ENCODE assay signal across 21 cellular contexts in the genomic region with DNA sequence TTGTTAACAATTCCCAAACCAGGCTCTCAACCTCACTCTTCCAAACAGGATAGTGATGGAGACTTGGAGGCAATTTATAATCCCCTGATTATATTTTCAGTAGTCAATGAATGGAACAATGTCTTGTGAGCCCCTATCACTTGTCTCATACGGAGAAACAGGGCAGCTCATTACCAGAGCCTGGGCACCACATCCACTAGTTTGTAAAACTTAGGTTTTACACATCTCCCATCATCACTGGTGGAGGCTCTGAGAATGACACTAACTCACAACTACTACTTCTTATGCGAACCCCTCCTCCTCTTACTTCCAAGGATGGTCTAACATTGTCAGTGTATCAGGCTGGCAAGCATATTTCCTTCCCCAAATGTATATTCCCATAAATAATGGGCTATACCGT.
A peak's percentile ranks its signal among the peaks of the same experiment; 100 is the strongest.
DNase-seq lines count a peak whose midpoint lies in the region; ATAC-seq and TF ChIP-seq lines count a peak whose summit lies in the region.
"Had no signal": no experiment of that assay in that cellular context is flagged by ENCODE, and none has a peak within 500 bp of the region (broad histone marks: within the 10 kb centered on the region; RNA-seq: fewer than 3 reads in every experiment).

No MANE protein-coding gene starts in this region.

- H3K4me3 Mint-ChIP-seq in Calu3 (ENCODE audit: low read depth, unreplicated experiment): no peak overlapping the region
- H3K4me3 Mint-ChIP-seq in WTC11: no peak overlapping the region
- H3K4me3 Mint-ChIP-seq in memory B cell: no peak overlapping the region
- H3K4me3 Mint-ChIP-seq: activated T-cell treated with anti-CD3 and anti-CD28 coated beads, Interleukin-2, amount 50 U/mL, for 72 hours; naive thymus-derived CD8-positive, alpha-beta T cell; T-helper 2 cell treated with Interferon-gamma antibody and Interleukin-4, amounts not matched to agents 5 μg/mL and 100 μg/mL, for 36 hours had no signal

- 47 to 54% methylated on average over 3 of the region's 3 CpGs for WGBS in GM23248 (ENCODE audit: low coverage in 1 of 2, low lambda C conversion rate in 2 of 2, missing lambda C conversion rate in 2 of 2), 2 experiments

- no peak for ATAC-seq in WTC11
- no peak for ATAC-seq in memory B cell (ENCODE audit: low read depth)
- no peak for ATAC-seq in upper lobe of right lung
- ATAC-seq: activated T-cell treated with anti-CD3 and anti-CD28 coated beads, Interleukin-2, amount 50 U/mL, for 72 hours; left colon; naive thymus-derived CD8-positive, alpha-beta T cell; pancreas had no signal

- TF ChIP-seq CTCF in Calu3 (IDR thresholded peaks at IDR 0.05; ENCODE audit: unreplicated experiment) (no peak), WTC11 (IDR thresholded peaks at IDR 0.05) (no peak), MM.1S (IDR thresholded peaks at IDR 0.05; ENCODE audit: low read length) (no peak), upper lobe of right lung (IDR thresholded peaks at IDR 0.05) (no peak)

- intact Hi-C loops in Calu3 (cut with micrococcal nuclease; ENCODE audit: unreplicated experiment): no loop called here
- intact Hi-C loops in upper lobe of right lung (cut with DNase I): no loop called here

- H3K27me3 ChIP-seq in GM23248 (replicated peaks; ENCODE audit: insufficient read depth): no peaks in the 10 kb centered on the region
- H3K27me3 ChIP-seq in MM.1S (replicated peaks; ENCODE audit: insufficient read depth, low read length): no peaks in the 10 kb centered on the region
- no peaks in the 10 kb centered on the region for H3K27me3 ChIP-seq in upper lobe of right lung
- H3K27me3 ChIP-seq: pancreas, sigmoid colon had no signal

- peaks cover 24% of the 10 kb centered on the region for H3K79me2 ChIP-seq in GM23248 (ENCODE audit: insufficient read depth)
- peaks cover 31% of the 10 kb centered on the region for H3K79me2 ChIP-seq in MM.1S (ENCODE audit: low read length)

- H3F3A ChIP-seq in GM23248 (ENCODE audit: insufficient read depth) (peaks cover 80% of the 10 kb centered on the region), MM.1S (ENCODE audit: insufficient read depth, low read length) (peaks cover 35% of the 10 kb centered on the region)

- no TSS peak for BruUV-seq in Calu3 (replicated peaks; lab: Mats Ljungman, UMichigan)

- no peaks in the 10 kb centered on the region for H3K9me3 ChIP-seq in GM23248 (ENCODE audit: low read depth)
- H3K9me3 ChIP-seq in MM.1S (replicated peaks; ENCODE audit: insufficient read depth, low read length): no peaks in the 10 kb centered on the region
- no peaks in the 10 kb centered on the region for H3K9me3 ChIP-seq in upper lobe of right lung
- H3K9me3 ChIP-seq: pancreas, sigmoid colon had no signal

- H3K27ac ChIP-seq in GM23248 (peak overlapping the region; percentile 4; the same call in 1 of the 2 replicates), MM.1S (ENCODE audit: low read length) (no peak overlapping the region), upper lobe of right lung (no peak overlapping the region)
- H3K27ac ChIP-seq: coronary artery, pancreas, sigmoid colon had no signal

- POLR2A ChIA-PET in WTC11 (lab: Charles Lee): interaction anchor here (1.0 kb wide), 1 partner anchor 704 kb away, joined by 3 read pairs; no protein-coding TSS in a partner anchor

- DNase-seq in Calu3 (no peak), GM23248 (no peak), WTC11 (ENCODE audit: low spot score) (no peak), memory B cell (ENCODE audit: low spot score in 2 of 2) (no peak), A172 (ENCODE audit: low spot score) (no peak), MM.1S (no peak), upper lobe of right lung (no peak)
- DNase-seq: activated CD4-positive, CD25-positive, alpha-beta regulatory T cell; activated CD8-positive, alpha-beta memory T cell treated with anti-CD3 and anti-CD28 coated beads for 24 hours; activated T-cell treated with anti-CD3 and anti-CD28 coated beads, Interleukin-2, amount 50 U/mL, for 72 hours; glutamatergic neuron; KBM-7; left colon; naive thymus-derived CD8-positive, alpha-beta T cell; NCI-H1694 treated with DMSO at 0.1 percent for 48 hours; pancreas; sigmoid colon; stimulated activated naive CD4-positive, alpha-beta T cell had no signal

- H3K27me3 Mint-ChIP-seq in Calu3 (ENCODE audit: unreplicated experiment): no peaks in the 10 kb centered on the region
- no peaks in the 10 kb centered on the region for H3K27me3 Mint-ChIP-seq in WTC11 (ENCODE audit: low read depth)
- H3K27me3 Mint-ChIP-seq in memory B cell: no peaks in the 10 kb centered on the region

- H3K4me3 ChIP-seq in GM23248: no peak overlapping the region
- H3K4me3 ChIP-seq in MM.1S (ENCODE audit: low read length): no peak overlapping the region
- no peak overlapping the region for H3K4me3 ChIP-seq in upper lobe of right lung
- H3K4me3 ChIP-seq: coronary artery, pancreas, sigmoid colon, SK-N-MC had no signal

- H3K27ac Mint-ChIP-seq in Calu3 (ENCODE audit: unreplicated experiment) (peak overlapping the region; percentile 68), WTC11 (peak overlapping the region; percentile 94), memory B cell (peak overlapping the region; percentile 84)
- H3K27ac Mint-ChIP-seq: activated T-cell treated with anti-CD3 and anti-CD28 coated beads, Interleukin-2, amount 50 U/mL, for 72 hours; T-helper 2 cell treated with Interferon-gamma antibody and Interleukin-4, amounts not matched to agents 5 μg/mL and 100 μg/mL, for 36 hours had no signal

- H3K36me3 Mint-ChIP-seq in Calu3 (ENCODE audit: insufficient read depth, unreplicated experiment) (peaks cover 77% of the 10 kb centered on the region), WTC11 (peaks cover 45% of the 10 kb centered on the region), memory B cell (peaks cover 27% of the 10 kb centered on the region)

- H4K20me1 ChIP-seq in GM23248 (ENCODE audit: insufficient read depth) (peaks cover 6% of the 10 kb centered on the region; the same call in 1 of the 2 replicates), MM.1S (ENCODE audit: insufficient read depth, low read length) (no peaks in the 10 kb centered on the region)

- in situ Hi-C loops in GM23248 (cut with MboI): no loop called here

- H3K4me1 Mint-ChIP-seq in Calu3 (ENCODE audit: low read depth, unreplicated experiment) (peaks cover 43% of the 10 kb centered on the region), WTC11 (peaks cover 66% of the 10 kb centered on the region), memory B cell (peaks cover 19% of the 10 kb centered on the region)

- H2AFZ ChIP-seq in GM23248 (no peak overlapping the region), MM.1S (ENCODE audit: low read length) (no peak overlapping the region)

- H3K36me3 ChIP-seq in GM23248 (ENCODE audit: low read depth) (peaks cover 25% of the 10 kb centered on the region), MM.1S (replicated peaks; ENCODE audit: insufficient read depth, low read length) (peaks cover 14% of the 10 kb centered on the region), upper lobe of right lung (peaks cover 77% of the 10 kb centered on the region)

- peaks cover 13% of the 10 kb centered on the region for H3K4me1 ChIP-seq in GM23248 (ENCODE audit: insufficient read depth)
- peaks cover 8% of the 10 kb centered on the region; the same call in 1 of the 2 replicates for H3K4me1 ChIP-seq in MM.1S (ENCODE audit: low read length)
- H3K4me1 ChIP-seq in upper lobe of right lung: peaks cover 16% of the 10 kb centered on the region

- H3K9me2 ChIP-seq in GM23248 (ENCODE audit: insufficient read depth) (no peaks in the 10 kb centered on the region), MM.1S (replicated peaks; ENCODE audit: insufficient read depth, low read length) (no peaks in the 10 kb centered on the region)

- H3K9me3 Mint-ChIP-seq in Calu3 (ENCODE audit: low read depth, unreplicated experiment) (peaks cover 3% of the 10 kb centered on the region), WTC11 (no peaks in the 10 kb centered on the region), memory B cell (no peaks in the 10 kb centered on the region)
- H3K9me3 Mint-ChIP-seq: activated T-cell treated with anti-CD3 and anti-CD28 coated beads, Interleukin-2, amount 50 U/mL, for 72 hours had no signal

- H3K4me2 ChIP-seq in GM23248 (ENCODE audit: unreplicated experiment): no peak overlapping the region
- no peak overlapping the region for H3K4me2 ChIP-seq in MM.1S (ENCODE audit: low read depth, low read length)

- CTCF ChIA-PET in Calu3 (lab: Charles Lee): no interaction called here
- CTCF ChIA-PET in WTC11 (lab: Charles Lee): interaction anchor here (2.1 to 4.0 kb wide), 2 partner anchors 254 to 327 kb away, joined by 7 to 36 read pairs; partner anchors contain the start of gene EPB41L4A

- H3K9ac ChIP-seq in GM23248 (no peak overlapping the region), MM.1S (ENCODE audit: low read length) (no peak overlapping the region)

TF ChIP-seq in WTC11, 78 proteins besides CTCF, POLR2A, EP300 and RAD21 (continues in another document):
- TF ChIP-seq IRF2 (CRISPR knock-in tag; IDR thresholded peaks at IDR 0.05; ENCODE audit: borderline replicate concordance, low read depth): no peak
- TF ChIP-seq OVOL2 (CRISPR knock-in tag; IDR thresholded peaks at IDR 0.05; ENCODE audit: borderline replicate concordance): no peak
- TF ChIP-seq ESRRA (CRISPR knock-in tag; IDR thresholded peaks at IDR 0.05; ENCODE audit: borderline replicate concordance): no peak
- no peak for TF ChIP-seq CREM (CRISPR knock-in tag; IDR thresholded peaks at IDR 0.05)
- TF ChIP-seq TEAD4 (CRISPR knock-in tag; IDR thresholded peaks at IDR 0.05): no peak
- 0 out of 2 replicates have a peak, but pooled peaks have one; percentile 1 for TF ChIP-seq ERG (CRISPR knock-in tag; IDR thresholded peaks at IDR 0.05)
- no peak for TF ChIP-seq PREB (CRISPR knock-in tag; IDR thresholded peaks at IDR 0.05; ENCODE audit: borderline replicate concordance)
- TF ChIP-seq ZNF396 (CRISPR knock-in tag; IDR thresholded peaks at IDR 0.05; ENCODE audit: borderline replicate concordance): no peak
